Comparison of ENCODE assay signal across 21 cellular contexts in the genomic region with DNA sequence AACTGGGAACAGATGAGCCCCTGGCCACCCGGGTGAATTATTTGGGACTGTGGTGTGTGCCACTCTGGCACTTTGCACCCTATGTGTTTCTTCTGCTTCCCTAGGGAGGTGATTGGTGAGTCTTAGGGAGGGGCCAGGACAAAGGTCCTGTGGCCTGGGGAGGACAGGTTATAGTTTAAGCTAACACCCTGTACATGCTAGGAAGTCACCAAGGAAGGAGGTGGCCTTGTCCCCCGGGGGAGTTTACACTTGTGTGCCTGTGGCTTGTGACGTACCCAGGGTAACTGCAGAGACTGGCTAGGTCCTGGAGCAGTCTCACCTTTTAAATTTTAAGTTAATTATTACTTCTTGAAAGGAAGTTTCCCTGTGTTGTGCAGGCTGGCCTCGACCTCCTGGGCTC.
DNase-seq lines count a peak whose midpoint lies in the region; ATAC-seq, FAIRE-seq and TF ChIP-seq lines count a peak whose summit lies in the region.
"Had no signal": no experiment of that assay in that cellular context is flagged by ENCODE, and none has a peak within 500 bp of the region (broad histone marks: within the 10 kb centered on the region; RNA-seq: fewer than 3 reads in every experiment).

No MANE protein-coding gene starts in this region.

- H3K23ac ChIP-seq in mesendoderm (ENCODE audit: low read length) = no peak overlapping the region

- no peak overlapping the region for H2AK5ac ChIP-seq in mesendoderm (ENCODE audit: low read length)

- no peak for TF ChIP-seq CTCF in colonic mucosa (IDR thresholded peaks at IDR 0.05)

- H3K27ac ChIP-seq in colonic mucosa (no peak overlapping the region), mesendoderm (ENCODE audit: low read depth, low read length) (no peak overlapping the region)
- H3K27ac ChIP-seq: KMS-11 had no signal

- WGBS in mesendoderm (ENCODE audit: extremely low coverage, insufficient coverage, low lambda C conversion rate) = no CpG with 5 or more reads among the region's 4 CpGs

- no peak overlapping the region for H4K8ac ChIP-seq in mesendoderm (ENCODE audit: low read depth, low read length)

- H3K79me2 ChIP-seq in mesendoderm (ENCODE audit: control insufficient read depth, insufficient read depth, low read length) = no peaks in the 10 kb centered on the region

- H2BK5ac ChIP-seq in mesendoderm (ENCODE audit: low read length) = no peak overlapping the region

- peak overlapping the region; percentile 76 for H2BK15ac ChIP-seq in mesendoderm (replicated peaks; ENCODE audit: low read depth)

- DNase-seq in colonic mucosa (peak; percentile 79), mesendoderm (no peak), inferior parietal cortex (ENCODE audit: extremely low spot score) (no peak), HPDE6-E6E7 (ENCODE audit: extremely low spot score) (no peak), H54 (ENCODE audit: insufficient read length, low spot score) (no peak), SIG-M5 (lab: John Stamatoyannopoulos, UW) (no peak)
- DNase-seq: CD4-positive, alpha-beta T cell; DND-41; GOT3; NCI-H1092; NCI-H146; NCI-H2081; NCI-H524; Right ventricle myocardium superior; SK-N-SH; T-helper 1 cell had no signal

- H3K4me3 ChIP-seq in colonic mucosa = no peak overlapping the region
- no peak overlapping the region for H3K4me3 ChIP-seq in mesendoderm (ENCODE audit: low read length)

- no peak for FAIRE-seq in H54 (lab: Jason Lieb, UNC)
- FAIRE-seq: D721Med, GM12892 had no signal

- no peak overlapping the region for H3K4ac ChIP-seq in mesendoderm (ENCODE audit: low read depth, low read length)

- peak; percentile 91 for ATAC-seq in GM19463 (IDR thresholded peaks at IDR 0.05; ENCODE audit: unreplicated experiment)
- ATAC-seq: Panc1 had no signal

- H3K27me3 ChIP-seq in colonic mucosa (no peaks in the 10 kb centered on the region), mesendoderm (ENCODE audit: insufficient read depth, low read length, poor library complexity) (no peaks in the 10 kb centered on the region)

- intact Hi-C loops in colonic mucosa (cut with DNase I) = loop anchor here (10.0 kb wide), 1 partner anchor 199 kb away; the partner anchor contains the start of gene BAMBI

- H3K36me3 ChIP-seq in colonic mucosa (no peaks in the 10 kb centered on the region), mesendoderm (ENCODE audit: control insufficient read depth, insufficient read depth, low read length) (no peaks in the 10 kb centered on the region)

- H3K56ac ChIP-seq in mesendoderm (ENCODE audit: low read length) = no peak overlapping the region

- TF ChIP-seq POLR2A in H54 (IDR thresholded peaks at IDR 0.05; ENCODE audit: low read depth, low read length) = no peak

- H4K5ac ChIP-seq in mesendoderm (ENCODE audit: low read length) = no peak overlapping the region

- H3K9ac ChIP-seq in colonic mucosa (ENCODE audit: low read depth in 2 of 2, low read length in 2 of 2) (no peak overlapping the region), mesendoderm (ENCODE audit: low read length) (no peak overlapping the region)
- H3K9ac ChIP-seq: KMS-11, SK-N-SH had no signal

- H3K9me3 ChIP-seq in colonic mucosa = no peaks in the 10 kb centered on the region
- H3K9me3 ChIP-seq: SK-N-SH had no signal

- peak overlapping the region; percentile 4 for H2BK120ac ChIP-seq in mesendoderm (ENCODE audit: low read depth, low read length)

- no peaks in the 10 kb centered on the region for H3K79me1 ChIP-seq in mesendoderm (ENCODE audit: low read length)

- H3K4me1 ChIP-seq in colonic mucosa = no peaks in the 10 kb centered on the region
- H3K4me1 ChIP-seq in mesendoderm (ENCODE audit: control insufficient read depth, low read depth, low read length) = peaks cover 6% of the 10 kb centered on the region

- no peak overlapping the region for H3K4me2 ChIP-seq in mesendoderm (ENCODE audit: low read length)
- H3K4me2 ChIP-seq: KMS-11, SK-N-SH had no signal

- no peak overlapping the region for H3K18ac ChIP-seq in mesendoderm (ENCODE audit: low read length)
